5 cellular contexts compared by ENCODE assay signal in the genomic region with DNA sequence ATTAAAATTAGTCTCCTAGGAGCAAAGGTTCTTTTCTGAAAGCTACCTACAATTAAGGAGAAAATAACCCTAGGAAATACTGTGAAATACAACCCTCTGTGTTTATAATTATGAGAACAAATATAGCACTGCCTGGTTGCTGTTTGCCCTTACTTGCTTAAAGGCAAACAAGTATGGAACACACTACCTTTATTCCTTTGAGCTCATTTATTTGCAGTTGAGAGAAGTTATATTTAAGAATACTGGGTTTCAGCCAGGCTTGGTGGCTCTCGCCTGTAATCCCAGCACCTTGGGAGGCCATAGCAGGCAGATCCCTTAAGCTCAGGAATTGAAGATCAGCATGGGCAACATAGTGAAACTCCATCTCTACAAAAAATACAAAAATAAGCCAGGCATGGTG.
"Had no signal": no experiment of that assay in that cellular context is flagged by ENCODE, and none has a peak within 500 bp of the region (broad histone marks: within the 10 kb centered on the region; RNA-seq: fewer than 3 reads in every experiment).

No MANE protein-coding gene starts in this region.

- H3K4me3 ChIP-seq: GM23338, K562 had no signal

- H3K9me3 Mint-ChIP-seq: GM23338, H9 had no signal

- H2AFZ ChIP-seq: GM23338 had no signal

- H3K4me1 Mint-ChIP-seq: GM23338, H9 had no signal

- H3K4me3 Mint-ChIP-seq: GM23338, H9 had no signal

- H3K27ac Mint-ChIP-seq: GM23338, H9 had no signal

- DNase-seq: H9, HCEC 1CT, IMR-90 had no signal

- H3K4me2 ChIP-seq: GM23338 had no signal

- ATAC-seq: GM23338, K562 had no signal
